ENCODE assay signal across 18 cellular contexts in the genomic region with DNA sequence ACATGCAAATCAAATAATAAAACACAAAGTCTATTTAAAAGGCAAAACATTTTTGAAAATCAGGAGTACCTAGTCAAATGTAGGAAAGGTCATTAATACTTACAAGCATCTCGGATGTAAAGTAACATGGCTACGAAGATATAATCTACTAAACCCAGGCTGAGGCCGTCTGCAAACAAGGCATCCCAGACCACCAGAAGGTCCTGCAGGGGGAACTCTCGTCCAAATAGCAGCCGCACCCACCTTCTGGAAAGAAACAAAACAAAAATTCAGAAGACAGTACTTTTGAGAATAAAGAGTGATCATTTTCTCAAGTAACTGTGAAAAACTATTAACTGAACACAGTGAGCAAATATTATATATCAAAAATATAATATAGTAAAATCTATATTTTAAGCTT.
"Had no signal": no experiment of that assay in that cellular context is flagged by ENCODE, and none has a peak within 500 bp of the region (broad histone marks: within the 10 kb centered on the region; RNA-seq: fewer than 3 reads in every experiment).

No MANE protein-coding gene starts in this region.

- H3K27me3 ChIP-seq: right lobe of liver, testis, tibial nerve had no signal

- H3K4me3 ChIP-seq: coronary artery, lung, psoas muscle, right lobe of liver, testis, tibial nerve had no signal

- H3K4me1 Mint-ChIP-seq: naive B cell; stimulated activated naive B cell treated with anti-CD40 and anti-IgM and Interleukin-4, amounts not matched to agents 10 μg/mL and 1 μg/mL and 100 μg/mL, for 72 hours; stimulated activated naive CD8-positive, alpha-beta T cell treated with anti-CD3 and anti-CD28 coated beads, Interleukin-15, amount 100 ng/mL, for 72 hours had no signal

- H3K9me3 ChIP-seq: psoas muscle, right lobe of liver, testis, tibial nerve had no signal

- ATAC-seq: esophagus mucosa; left colon; left ventricle myocardium superior; psoas muscle; stimulated activated naive B cell treated with anti-CD40 and anti-IgM and Interleukin-4, amounts not matched to agents 10 μg/mL and 1 μg/mL and 100 μg/mL, for 72 hours; stimulated activated naive CD8-positive, alpha-beta T cell treated with anti-CD3 and anti-CD28 coated beads, Interleukin-15, amount 100 ng/mL, for 72 hours had no signal

- H3K27ac ChIP-seq: coronary artery, psoas muscle, right lobe of liver, testis, tibial nerve had no signal

- H3K9me3 Mint-ChIP-seq: naive B cell; nephron; stimulated activated naive B cell treated with anti-CD40 and anti-IgM and Interleukin-4, amounts not matched to agents 10 μg/mL and 1 μg/mL and 100 μg/mL, for 72 hours; stimulated activated naive CD8-positive, alpha-beta T cell treated with anti-CD3 and anti-CD28 coated beads, Interleukin-15, amount 100 ng/mL, for 72 hours had no signal

- DNase-seq: effector CD4-positive, alpha-beta T cell; left colon; left ventricle myocardium superior; mesenchymal stem cell; naive B cell; psoas muscle; retina; right lobe of liver; stimulated activated CD4-positive, alpha-beta T cell treated with anti-CD3 and anti-CD28 coated beads, Interleukin-1b, Interleukin-23, amount 100 ng/mL, for 48 hours; stimulated activated CD4-positive, alpha-beta T cell treated with anti-CD3 and anti-CD28 coated beads, Interleukin-4, amount 100 ng/mL, for 4 hours; stimulated activated naive B cell treated with anti-CD40 and anti-IgM and Interleukin-4, amounts not matched to agents 10 μg/mL and 1 μg/mL and 100 μg/mL, for 72 hours; stimulated activated naive CD8-positive, alpha-beta T cell treated with anti-CD3 and anti-CD28 coated beads, Interleukin-15, amount 100 ng/mL, for 72 hours; testis had no signal

- H3K4me1 ChIP-seq: right lobe of liver, testis had no signal

- H3K36me3 ChIP-seq: right lobe of liver, tibial nerve had no signal

- H3K4me3 Mint-ChIP-seq: naive B cell; nephron; stimulated activated naive B cell treated with anti-CD40 and anti-IgM and Interleukin-4, amounts not matched to agents 10 μg/mL and 1 μg/mL and 100 μg/mL, for 72 hours; stimulated activated naive CD8-positive, alpha-beta T cell treated with anti-CD3 and anti-CD28 coated beads, Interleukin-15, amount 100 ng/mL, for 72 hours had no signal

- H3K27me3 Mint-ChIP-seq: naive B cell; stimulated activated naive B cell treated with anti-CD40 and anti-IgM and Interleukin-4, amounts not matched to agents 10 μg/mL and 1 μg/mL and 100 μg/mL, for 72 hours; stimulated activated naive CD8-positive, alpha-beta T cell treated with anti-CD3 and anti-CD28 coated beads, Interleukin-15, amount 100 ng/mL, for 72 hours had no signal

- H3K27ac Mint-ChIP-seq: naive B cell; nephron; stimulated activated naive B cell treated with anti-CD40 and anti-IgM and Interleukin-4, amounts not matched to agents 10 μg/mL and 1 μg/mL and 100 μg/mL, for 72 hours; stimulated activated naive CD8-positive, alpha-beta T cell treated with anti-CD3 and anti-CD28 coated beads, Interleukin-15, amount 100 ng/mL, for 72 hours had no signal
